ENCODE assay signal across 25 cellular contexts in genomic region chr3:112670824-112671223, GRCh38. TPM values are rescaled to one million over a fixed set of nuclear protein-coding genes. Genes with fewer than 3 reads are reported as not detected.
DNase-seq lines count a peak whose midpoint lies in the region; ATAC-seq, FAIRE-seq and TF ChIP-seq lines count a peak whose summit lies in the region.
"Had no signal": no experiment of that assay in that cellular context is flagged by ENCODE, and none has a peak within 500 bp of the region (broad histone marks: within the 10 kb centered on the region; RNA-seq: fewer than 3 reads in every experiment).

No MANE protein-coding gene starts in this region.

- POLR2A ChIA-PET in CD8-positive, alpha-beta memory T cell (lab: Charles Lee) = interaction anchor here (0.6 kb wide), 1 partner anchor 23 kb away, joined by 3 read pairs; no protein-coding TSS in a partner anchor
- POLR2A ChIA-PET in HepG2 (lab: Yijun Ruan, JAX) = no interaction called here

- peaks cover 0 to under 1% of the 10 kb centered on the region in 2 donors for H3K27me3 Mint-ChIP-seq in CD8-positive, alpha-beta memory T cell
- H3K27me3 Mint-ChIP-seq in central memory CD8-positive, alpha-beta T cell = no peaks in the 10 kb centered on the region
- H3K27me3 Mint-ChIP-seq in activated T-helper 2 cell treated with anti-CD3 and anti-CD28 coated beads, Interferon-gamma antibody, Interleukin-2, Interleukin-4, amounts not matched to agents 10 μg/mL and 5 μg/mL and 100 μg/mL, durations not matched to agents 14 hours and 24 hours and 36 hours (ENCODE audit: low read depth) = peaks cover 9% of the 10 kb centered on the region

- TF ChIP-seq RAD21 in HepG2 (CRISPR knock-in tag; IDR thresholded peaks at IDR 0.05) = no peak

- DNase-seq in CD8-positive, alpha-beta memory T cell = peak in 1 of 5 donors; percentile 14
- peak; percentile 19 for DNase-seq in Jurkat, Clone E6-1 (ENCODE audit: low read depth, low spot score)
- no peak for DNase-seq in central memory CD8-positive, alpha-beta T cell (ENCODE audit: low spot score in 2 of 2)
- DNase-seq in osteoblast (ENCODE audit: insufficient read length, low spot score, missing footprints) = no peak
- no peak for DNase-seq in KBM-7
- DNase-seq in HepG2 (ENCODE audit: low spot score) = no peak
- no peak for DNase-seq in activated T-helper 2 cell treated with anti-CD3 and anti-CD28 coated beads, Interferon-gamma antibody, Interleukin-2, Interleukin-4, amounts not matched to agents 10 μg/mL and 5 μg/mL and 100 μg/mL, durations not matched to agents 14 hours and 24 hours and 36 hours (ENCODE audit: low spot score)
- DNase-seq: activated naive CD4-positive, alpha-beta T cell; activated T-cell treated with anti-CD3 and anti-CD28 coated beads, Interleukin-2, amount 50 U/mL, for 24 hours; cortex of kidney; DMS53; endodermal cell; kidney glomerular epithelial cell; NCI-H2171; NCI-H524; sigmoid colon; stimulated activated CD8-positive, alpha-beta memory T cell treated with anti-CD3 and anti-CD28 coated beads, Interleukin-4, amount 100 ng/mL, for 48 hours; T-helper 9 cell; transverse colon had no signal

- H3K9me3 ChIP-seq in CD8-positive, alpha-beta memory T cell (ENCODE audit: low read length) = no peaks in the 10 kb centered on the region
- H3K9me3 ChIP-seq in osteoblast (ENCODE audit: low read depth, low read length) = no peaks in the 10 kb centered on the region
- no peaks in the 10 kb centered on the region for H3K9me3 ChIP-seq in HepG2 (ENCODE audit: low read length)
- H3K9me3 ChIP-seq: prostate gland, sigmoid colon, transverse colon had no signal

- no peaks in the 10 kb centered on the region for H3K9me3 Mint-ChIP-seq in CD8-positive, alpha-beta memory T cell
- H3K9me3 Mint-ChIP-seq in central memory CD8-positive, alpha-beta T cell = no peaks in the 10 kb centered on the region
- peaks cover 4% of the 10 kb centered on the region for H3K9me3 Mint-ChIP-seq in activated T-helper 2 cell treated with anti-CD3 and anti-CD28 coated beads, Interferon-gamma antibody, Interleukin-2, Interleukin-4, amounts not matched to agents 10 μg/mL and 5 μg/mL and 100 μg/mL, durations not matched to agents 14 hours and 24 hours and 36 hours
- H3K9me3 Mint-ChIP-seq: activated T-cell treated with anti-CD3 and anti-CD28 coated beads, Interleukin-2, amount 50 U/mL, for 24 hours; endodermal cell; GM23338; WTC11 had no signal

- H3K79me2 ChIP-seq in osteoblast (ENCODE audit: insufficient read depth, low read length) (no peaks in the 10 kb centered on the region), HepG2 (ENCODE audit: insufficient read depth, low read length) (no peaks in the 10 kb centered on the region)

- H4K20me1 ChIP-seq in osteoblast (ENCODE audit: insufficient read depth, low read length) (no peaks in the 10 kb centered on the region), HepG2 (ENCODE audit: insufficient read depth, low read length) (no peaks in the 10 kb centered on the region)

- H3K36me3 Mint-ChIP-seq in CD8-positive, alpha-beta memory T cell = peaks cover 0 to 2% (median 0%) of the 10 kb centered on the region in 3 donors
- peaks cover 3% of the 10 kb centered on the region for H3K36me3 Mint-ChIP-seq in central memory CD8-positive, alpha-beta T cell (ENCODE audit: insufficient read depth)
- H3K36me3 Mint-ChIP-seq in activated T-helper 2 cell treated with anti-CD3 and anti-CD28 coated beads, Interferon-gamma antibody, Interleukin-2, Interleukin-4, amounts not matched to agents 10 μg/mL and 5 μg/mL and 100 μg/mL, durations not matched to agents 14 hours and 24 hours and 36 hours (ENCODE audit: low read depth) = no peaks in the 10 kb centered on the region
- H3K36me3 Mint-ChIP-seq: WTC11 had no signal

- in situ Hi-C loops in KBM-7 (cut with MboI; ENCODE audit: low pct_unique_long_range_greater_than_20kb, low sequenced_read_pairs) = no loop called here
- in situ Hi-C loops in HepG2 (cut with HindIII; ENCODE audit: extremely low pct_ligation_motif_present, low pct_unique_long_range_greater_than_20kb) = no loop called here

- CTCF ChIA-PET in CD8-positive, alpha-beta memory T cell (lab: Charles Lee) = interaction anchor here (3.0 kb wide), 1 partner anchor 27 kb away, joined by 7 read pairs; no protein-coding TSS in a partner anchor
- CTCF ChIA-PET in HepG2 (lab: Yijun Ruan, JAX; ENCODE audit: low intra/inter-chr PET ratio, low total read pairs) = no interaction called here

- H2AFZ ChIP-seq in osteoblast (ENCODE audit: low read length) = no peak overlapping the region
- H2AFZ ChIP-seq in HepG2 (ENCODE audit: low read length) = no peak overlapping the region
- H2AFZ ChIP-seq: GM23338 had no signal

- peaks cover 64 to 82% (median 73%) of the 10 kb centered on the region in 3 donors for H3K4me1 Mint-ChIP-seq in CD8-positive, alpha-beta memory T cell
- H3K4me1 Mint-ChIP-seq in central memory CD8-positive, alpha-beta T cell = peaks cover 70% of the 10 kb centered on the region
- peaks cover 61% of the 10 kb centered on the region for H3K4me1 Mint-ChIP-seq in activated T-helper 2 cell treated with anti-CD3 and anti-CD28 coated beads, Interferon-gamma antibody, Interleukin-2, Interleukin-4, amounts not matched to agents 10 μg/mL and 5 μg/mL and 100 μg/mL, durations not matched to agents 14 hours and 24 hours and 36 hours (ENCODE audit: low read depth)
- H3K4me1 Mint-ChIP-seq: GM23338 had no signal

- no peak for TF ChIP-seq CTCF in osteoblast (IDR thresholded peaks at IDR 0.05; ENCODE audit: extremely low read depth, low read depth, low read length)
- no peak for TF ChIP-seq CTCF in HepG2 (CRISPR knock-in tag; IDR thresholded peaks at IDR 0.05)

- FAIRE-seq in HepG2 (lab: Jason Lieb, UNC) = no peak
- FAIRE-seq: G401.6 had no signal

- no peak for TF ChIP-seq POLR2A in HepG2 (IDR thresholded peaks at IDR 0.05; ENCODE audit: insufficient read depth in 1 of 2, low read depth in 2 of 2, low read length in 2 of 2)

- no peak overlapping the region for H3K4me3 ChIP-seq in CD8-positive, alpha-beta memory T cell (ENCODE audit: low read length)
- H3K4me3 ChIP-seq in Jurkat, Clone E6-1 (ENCODE audit: low read length) = no peak overlapping the region
- H3K4me3 ChIP-seq in osteoblast (ENCODE audit: insufficient read depth, low read length) (no peak overlapping the region), HepG2 (replicated peaks in 1 of 3; ENCODE audit: insufficient read depth in 1 of 3, low read depth in 2 of 3, low read length in 3 of 3) (no peak overlapping the region)
- H3K4me3 ChIP-seq: GM23338, lung, prostate gland, sigmoid colon, SK-N-MC, transverse colon had no signal

- no peak overlapping the region for H3K27ac ChIP-seq in CD8-positive, alpha-beta memory T cell (ENCODE audit: low read depth, low read length)
- H3K27ac ChIP-seq in osteoblast (ENCODE audit: low read depth, low read length) (peak overlapping the region; percentile 96), HepG2 (ENCODE audit: extremely low read length, insufficient read depth, low read length) (no peak overlapping the region)
- H3K27ac ChIP-seq: prostate gland, SK-N-MC had no signal

- no peak overlapping the region for H3K9ac ChIP-seq in HepG2 (ENCODE audit: insufficient read depth, low read depth, low read length)

- TF ChIP-seq EP300 in HepG2 (IDR thresholded peaks at IDR 0.05; ENCODE audit: low read depth in 2 of 2, low read length in 2 of 2) (no peak), HepG2 (CRISPR knock-in tag; IDR thresholded peaks at IDR 0.05; ENCODE audit: borderline replicate concordance) (no peak)

- ATAC-seq in central memory CD8-positive, alpha-beta T cell (replicated peaks; ENCODE audit: extremely low read depth, poor library complexity, severe bottlenecking) = no peak
- no peak for ATAC-seq in HepG2
- ATAC-seq: GM23338, WTC11 had no signal

- under 1% methylated on average over 7 of the region's 7 CpGs for WGBS in HepG2 (ENCODE audit: low lambda C conversion rate)

- peaks cover 48% of the 10 kb centered on the region for H3K4me1 ChIP-seq in CD8-positive, alpha-beta memory T cell (ENCODE audit: insufficient read depth, low read length)
- peaks cover 45% of the 10 kb centered on the region for H3K4me1 ChIP-seq in osteoblast (ENCODE audit: insufficient read depth, low read length)
- H3K4me1 ChIP-seq in HepG2 (ENCODE audit: insufficient read depth, low read length) = no peaks in the 10 kb centered on the region
- H3K4me1 ChIP-seq: prostate gland had no signal

- H3K4me3 Mint-ChIP-seq in CD8-positive, alpha-beta memory T cell = peak overlapping the region in 6 of 7 donors; percentile 27 to 86 (median 58)
- H3K4me3 Mint-ChIP-seq in central memory CD8-positive, alpha-beta T cell = peak overlapping the region; percentile 44
- H3K4me3 Mint-ChIP-seq in activated T-helper 2 cell treated with anti-CD3 and anti-CD28 coated beads, Interferon-gamma antibody, Interleukin-2, Interleukin-4, amounts not matched to agents 10 μg/mL and 5 μg/mL and 100 μg/mL, durations not matched to agents 14 hours and 24 hours and 36 hours (ENCODE audit: low read depth) = no peak overlapping the region
- H3K4me3 Mint-ChIP-seq: activated T-cell treated with anti-CD3 and anti-CD28 coated beads, Interleukin-2, amount 50 U/mL, for 24 hours; endodermal cell; GM23338; WTC11 had no signal

- no peaks in the 10 kb centered on the region for H3K27me3 ChIP-seq in CD8-positive, alpha-beta memory T cell (ENCODE audit: insufficient read depth, low read length, poor library complexity, severe bottlenecking)
- H3K27me3 ChIP-seq in osteoblast (ENCODE audit: insufficient read depth, low read length) (no peaks in the 10 kb centered on the region), HepG2 (ENCODE audit: control insufficient read depth in 1 of 2, insufficient read depth in 2 of 2, low read length in 2 of 2) (peaks cover 0 to 6% of the 10 kb centered on the region in 2 experiments; a peak in 2 of 5 replicates)
- H3K27me3 ChIP-seq: sigmoid colon, transverse colon had no signal

- peak overlapping the region in 7 of 8 donors; percentile 27 to 90 (median 73) for H3K27ac Mint-ChIP-seq in CD8-positive, alpha-beta memory T cell
- H3K27ac Mint-ChIP-seq in central memory CD8-positive, alpha-beta T cell (ENCODE audit: low read depth) = peak overlapping the region; percentile 82
- H3K27ac Mint-ChIP-seq in activated T-helper 2 cell treated with anti-CD3 and anti-CD28 coated beads, Interferon-gamma antibody, Interleukin-2, Interleukin-4, amounts not matched to agents 10 μg/mL and 5 μg/mL and 100 μg/mL, durations not matched to agents 14 hours and 24 hours and 36 hours = no peak overlapping the region
- H3K27ac Mint-ChIP-seq: activated T-cell treated with anti-CD3 and anti-CD28 coated beads, Interleukin-2, amount 50 U/mL, for 24 hours; endodermal cell; GM23338; WTC11 had no signal

- no peak overlapping the region for H3K4me2 ChIP-seq in osteoblast (ENCODE audit: insufficient read depth, low read length)
- no peak overlapping the region for H3K4me2 ChIP-seq in HepG2 (ENCODE audit: low read depth, low read length)
- H3K4me2 ChIP-seq: GM23338 had no signal

- no peaks in the 10 kb centered on the region for H3K36me3 ChIP-seq in CD8-positive, alpha-beta memory T cell (ENCODE audit: insufficient read depth, low read length)
- no peaks in the 10 kb centered on the region for H3K36me3 ChIP-seq in osteoblast (ENCODE audit: insufficient read depth, low read length)
- no peaks in the 10 kb centered on the region for H3K36me3 ChIP-seq in HepG2 (replicated peaks in 1 of 2; ENCODE audit: control insufficient read depth in 1 of 2, insufficient read depth in 2 of 2, low read length in 2 of 2)
- H3K36me3 ChIP-seq: prostate gland, sigmoid colon, transverse colon had no signal

- no TSS peak for BruUV-seq in HepG2 (replicated peaks; lab: Mats Ljungman, UMichigan)

- intact Hi-C loops in HepG2 (cut with micrococcal nuclease; ENCODE audit: unreplicated experiment) = no loop called here
- intact Hi-C loops in activated T-helper 2 cell treated with anti-CD3 and anti-CD28 coated beads, Interferon-gamma antibody, Interleukin-2, Interleukin-4, amounts not matched to agents 10 μg/mL and 5 μg/mL and 100 μg/mL, durations not matched to agents 14 hours and 24 hours and 36 hours (cut with micrococcal nuclease) = loop anchor here (5.0 to 10.0 kb wide), 5 partner anchors 104 to 1856 kb away; no protein-coding TSS in a partner anchor

RNA-seq across cellular contexts. Expression of gene CCDC80, which starts 29.9 kb away (rescaled TPM):
- total RNA-seq in CD8-positive, alpha-beta memory T cell = not detected
- polyA plus RNA-seq in CD8-positive, alpha-beta memory T cell = 0.02 TPM
- not detected for polyA plus RNA-seq in Jurkat, Clone E6-1 (2012; ENCODE audit: insufficient read depth, insufficient read length)
- total RNA-seq in osteoblast (564 and 657 TPM in 2 replicates), HepG2 (2016; rRNA removed; fragmentation: Illumina TruSeq; extraction: Trizol) (not detected in 2 replicates)
- total RNA-seq in HepG2 (2016; cell fraction: cytosol; rRNA removed; fragmentation: Illumina TruSeq; extraction: Trizol; ENCODE audit: low read depth) = not detected in 2 replicates
- total RNA-seq in HepG2 (2016; cell fraction: insoluble cytoplasmic fraction; rRNA removed; fragmentation: Illumina TruSeq; extraction: Trizol) = not detected in 2 replicates
- total RNA-seq in HepG2 (2016; cell fraction: membrane; rRNA removed; fragmentation: Illumina TruSeq; extraction: Trizol) = not detected in 2 replicates
- total RNA-seq in HepG2 (2016; cell fraction: nucleus; rRNA removed; fragmentation: Illumina TruSeq; extraction: Trizol) = not detected in 2 replicates
- polyA plus RNA-seq in HepG2 (2011; rRNA removed) = not detected in 2 replicates
- polyA plus RNA-seq in HepG2 (2011; cell fraction: cytosol; rRNA removed) = not detected in 2 replicates
- polyA plus RNA-seq in HepG2 (2011; cell fraction: nucleus; rRNA removed) = not detected in 2 replicates
- 0.07 TPM in 2 replicates for polyA plus RNA-seq in HepG2 (2012)
- not detected in 2 replicates for polyA plus RNA-seq in HepG2 (2016; cell fraction: cytosol; fragmentation: Illumina TruSeq; extraction: Trizol; ENCODE audit: low read depth)
- polyA plus RNA-seq in HepG2 (2016; cell fraction: insoluble cytoplasmic fraction; fragmentation: Illumina TruSeq; extraction: Trizol; ENCODE audit: low read depth) = not detected in 2 replicates
- polyA plus RNA-seq in HepG2 (2016; cell fraction: membrane; fragmentation: Illumina TruSeq; extraction: Trizol; ENCODE audit: low read depth) = not detected in 2 replicates
- not detected in 2 replicates for polyA plus RNA-seq in HepG2 (2016; cell fraction: nucleus; fragmentation: Illumina TruSeq; extraction: Trizol; ENCODE audit: insufficient read depth, low read depth)
- 1.6 TPM in 1 of 2 replicates, not detected in the other for polyA minus RNA-seq in HepG2 (2011; rRNA and poly(A)+ RNA removed; ENCODE audit: low replicate concordance)
- polyA minus RNA-seq in HepG2 (2011; cell fraction: cytosol; rRNA and poly(A)+ RNA removed) = not detected in 2 replicates
- under 0.01 TPM in 1 of 2 replicates, not detected in the other for polyA minus RNA-seq in HepG2 (2011; cell fraction: nucleus; rRNA and poly(A)+ RNA removed)
- total RNA-seq in activated T-helper 2 cell treated with anti-CD3 and anti-CD28 coated beads, Interferon-gamma antibody, Interleukin-2, Interleukin-4, amounts not matched to agents 10 μg/mL and 5 μg/mL and 100 μg/mL, durations not matched to agents 14 hours and 24 hours and 36 hours = not detected in 2 replicates

Comparison
In these comparisons a context has a peak if more than half of its experiments do, and no peak if none do; other contexts are left out.
1. RNA of gene CCDC80, which starts 29.9 kb away (total RNA-seq): 564 to 657 TPM in osteoblast; not detected in CD8-positive, alpha-beta memory T cell, not detected in HepG2 and not detected in activated T-helper 2 cell treated with anti-CD3 and anti-CD28 coated beads, Interferon-gamma antibody, Interleukin-2, Interleukin-4, amounts not matched to agents 10 μg/mL and 5 μg/mL and 100 μg/mL, durations not matched to agents 14 hours and 24 hours and 36 hours; every median in the first group is over 100 times any median in the second.